Comparison of ENCODE assay signal across 13 cellular contexts in genomic region chr7:139425701-139426100, GRCh38. TPM values are rescaled to one million over a fixed set of nuclear protein-coding genes. Genes with fewer than 3 reads are reported as not detected.
"Had no signal": no experiment of that assay in that cellular context is flagged by ENCODE, and none has a peak within 500 bp of the region (broad histone marks: within the 10 kb centered on the region; RNA-seq: fewer than 3 reads in every experiment).

No MANE protein-coding gene starts in this region.

RNA-seq across cellular contexts. Expression of gene KLRG2, which starts 57.8 kb away (rescaled TPM):
- total RNA-seq: left ventricle myocardium inferior, mononuclear cell, natural killer cell, occipital lobe, osteocyte, posterior vena cava, psoas muscle, spleen, subcutaneous adipose tissue, thoracic aorta, urinary bladder had no signal
- polyA plus RNA-seq: immature natural killer cell, small intestine had no signal
